2 cellular contexts compared by ENCODE assay signal in the genomic region with DNA sequence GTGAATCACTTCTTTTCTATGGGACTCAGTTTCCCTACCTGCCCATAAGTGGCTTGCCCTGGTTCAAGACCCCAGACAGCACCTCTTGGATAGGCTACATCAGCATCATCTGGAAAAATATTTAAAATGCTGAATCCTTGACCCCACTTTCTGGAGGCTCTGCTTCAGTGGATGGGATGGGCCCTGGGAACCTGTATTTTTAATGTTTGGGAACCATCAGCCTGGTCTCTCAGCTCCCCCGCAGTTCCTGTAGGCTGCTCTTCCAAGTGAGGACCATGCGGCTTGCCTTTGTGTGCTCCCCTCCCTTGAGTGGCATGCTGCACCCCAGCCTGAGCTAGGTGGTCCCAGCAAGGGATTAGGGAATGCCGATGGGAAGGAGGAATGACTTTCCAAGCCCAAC.
TF ChIP-seq lines count a peak whose summit lies in the region.

No MANE protein-coding gene starts in this region.

TF ChIP-seq in K562, 482 proteins besides CTCF, POLR2A, EP300 and RAD21:
- TF ChIP-seq SMAD3 (CRISPR knock-in tag; conservative IDR thresholded peaks at IDR 0.05) (no peak), CBFA2T3 (IDR thresholded peaks at IDR 0.05) (peak; percentile 62)

TF ChIP-seq in endothelial cell of umbilical vein, 7 proteins besides CTCF, POLR2A, EP300 and RAD21:
- no peak for TF ChIP-seq GATA2 (IDR thresholded peaks at IDR 0.05; ENCODE audit: insufficient read depth, insufficient read length, low read depth, low read length)
- peak; percentile 18 for TF ChIP-seq EZH2 (IDR thresholded peaks at IDR 0.05; ENCODE audit: borderline replicate concordance, low read depth, low read length, severe bottlenecking)
